ENCODE assay signal across 1 cellular context in genomic region chr9:137244486-137245449, GRCh38.
TF ChIP-seq lines count a peak whose summit lies in the region.

No MANE protein-coding gene starts in this region.

TF ChIP-seq in SK-N-SH, 30 proteins besides CTCF, POLR2A, EP300 and RAD21:
- TF ChIP-seq PBX3 (IDR thresholded peaks at IDR 0.05) = peak; percentile 30
- TF ChIP-seq NRF1 (IDR thresholded peaks at IDR 0.05; ENCODE audit: low read depth, low read length) = no peak
- TF ChIP-seq MXI1 (IDR thresholded peaks at IDR 0.05; ENCODE audit: low read depth, low read length) = no peak
- no peak for TF ChIP-seq RXRA (IDR thresholded peaks at IDR 0.05; ENCODE audit: borderline replicate concordance, low read depth)
- TF ChIP-seq GABPA (IDR thresholded peaks at IDR 0.05; ENCODE audit: low read depth) = no peak
